In genomic region chr7:4798706-4799235, GRCh38 we compare ENCODE assay signal across 18 cellular contexts. TPM values are rescaled to one million over a fixed set of nuclear protein-coding genes. Genes with fewer than 3 reads are reported as not detected.
DNase-seq lines count a peak whose midpoint lies in the region; ATAC-seq and TF ChIP-seq lines count a peak whose summit lies in the region.
"Had no signal": no experiment of that assay in that cellular context is flagged by ENCODE, and none has a peak within 500 bp of the region (broad histone marks: within the 10 kb centered on the region; RNA-seq: fewer than 3 reads in every experiment).

No MANE protein-coding gene starts in this region.

- H3K27ac ChIP-seq in BLaER1 (peak overlapping the region; percentile 75), KMS-11 (no peak overlapping the region), gastroesophageal sphincter (no peak overlapping the region), neuronal stem cell (replicated peaks; ENCODE audit: low read length) (no peak overlapping the region)
- H3K27ac ChIP-seq: cardiac muscle cell, Peyer's patch, SJSA1, thoracic aorta had no signal

- H3K36me3 Mint-ChIP-seq in Caco-2 (ENCODE audit: insufficient read depth, unreplicated experiment) = peaks cover 27% of the 10 kb centered on the region
- H3K36me3 Mint-ChIP-seq: natural killer cell had no signal

- no peak overlapping the region for H3K4ac ChIP-seq in neuronal stem cell (ENCODE audit: low read length)

- H3K36me3 ChIP-seq in BLaER1 = peaks cover 53% of the 10 kb centered on the region
- no peaks in the 10 kb centered on the region for H3K36me3 ChIP-seq in KMS-11 (ENCODE audit: insufficient read depth)
- H3K36me3 ChIP-seq in gastroesophageal sphincter = no peaks in the 10 kb centered on the region
- peaks cover 0 to 10% of the 10 kb centered on the region in 2 donors for H3K36me3 ChIP-seq in neuronal stem cell (replicated peaks in 1 of 2; ENCODE audit: control insufficient read depth in 2 of 2, insufficient read depth in 2 of 2, low read length in 2 of 2)
- H3K36me3 ChIP-seq in Caco-2 (ENCODE audit: control insufficient read depth, insufficient read depth, low read length) = no peaks in the 10 kb centered on the region
- H3K36me3 ChIP-seq: cardiac muscle cell, Peyer's patch, SJSA1, thoracic aorta had no signal

- no peaks in the 10 kb centered on the region for H3K27me3 Mint-ChIP-seq in Caco-2 (ENCODE audit: insufficient read depth, unreplicated experiment)
- H3K27me3 Mint-ChIP-seq: activated B cell treated with CpG ODN at 0.5 μM for 24 hours had no signal

- POLR2A ChIA-PET in Caco-2 (lab: Charles Lee) = no interaction called here

- no TSS peak for BruUV-seq in Caco-2 (replicated peaks; lab: Mats Ljungman, UMichigan)

- no peak overlapping the region for H3K23ac ChIP-seq in neuronal stem cell (ENCODE audit: low read depth, low read length, poor library complexity)

- no peak for TF ChIP-seq EP300 in gastroesophageal sphincter (IDR thresholded peaks at IDR 0.05)

- H2AK5ac ChIP-seq in neuronal stem cell (ENCODE audit: low read depth, low read length) = peak overlapping the region; percentile 96

- intact Hi-C loops in Caco-2 (cut with micrococcal nuclease; ENCODE audit: unreplicated experiment) = no loop called here

- H3K27me3 ChIP-seq in BLaER1 (no peaks in the 10 kb centered on the region), KMS-11 (ENCODE audit: insufficient read depth, low read depth) (no peaks in the 10 kb centered on the region), gastroesophageal sphincter (peaks cover 9% of the 10 kb centered on the region), neuronal stem cell (ENCODE audit: control insufficient read depth in 3 of 3, insufficient read depth in 3 of 3, low read depth in 1 of 3, low read length in 3 of 3) (no peaks in the 10 kb centered on the region), Caco-2 (replicated peaks; ENCODE audit: control insufficient read depth, insufficient read depth, low read length) (no peaks in the 10 kb centered on the region)
- H3K27me3 ChIP-seq: cardiac muscle cell, Peyer's patch, SJSA1 had no signal

- CTCF ChIA-PET in Caco-2 (lab: Charles Lee) = interaction anchor here (0.6 to 1.1 kb wide), 4 partner anchors 16 to 60 kb away, joined by 3 to 7 read pairs (median 3); partner anchors contain the start of gene AP5Z1

- H3K4me3 ChIP-seq in BLaER1 (peak overlapping the region; percentile 46), KMS-11 (IDR thresholded peaks at IDR 0.05; ENCODE audit: insufficient read depth, low read depth, low read length) (no peak overlapping the region), gastroesophageal sphincter (no peak overlapping the region), neuronal stem cell (ENCODE audit: low read length in 2 of 2) (peak overlapping the region in 1 of 2 donors; percentile 25), Caco-2 (ENCODE audit: low read depth, low read length) (no peak overlapping the region)
- H3K4me3 ChIP-seq: cardiac muscle cell, Peyer's patch, SJSA1, thoracic aorta had no signal

- H4K20me1 ChIP-seq in BLaER1 = peaks cover 15% of the 10 kb centered on the region; the same call in 1 of the 2 replicates
- no peaks in the 10 kb centered on the region for H4K20me1 ChIP-seq in KMS-11 (ENCODE audit: insufficient read depth)

- H3K4me2 ChIP-seq in BLaER1 = peak overlapping the region; percentile 94
- H3K4me2 ChIP-seq in KMS-11 = no peak overlapping the region
- no peak overlapping the region for H3K4me2 ChIP-seq in neuronal stem cell (ENCODE audit: insufficient read depth, low read length, poor library complexity, severe bottlenecking)

- no peaks in the 10 kb centered on the region for H3K9me3 ChIP-seq in BLaER1
- H3K9me3 ChIP-seq in gastroesophageal sphincter = no peaks in the 10 kb centered on the region
- H3K9me3 ChIP-seq in neuronal stem cell (replicated peaks in 1 of 2; ENCODE audit: control insufficient read depth in 2 of 2, insufficient read depth in 1 of 2, low read depth in 1 of 2, low read length in 2 of 2) = no peaks in the 10 kb centered on the region
- H3K9me3 ChIP-seq in Caco-2 = no peaks in the 10 kb centered on the region
- H3K9me3 ChIP-seq: Peyer's patch, SJSA1, thoracic aorta had no signal

- no peaks in the 10 kb centered on the region for H3K79me1 ChIP-seq in neuronal stem cell (ENCODE audit: low read depth, low read length)

- no peak for TF ChIP-seq POLR2A in gastroesophageal sphincter (IDR thresholded peaks at IDR 0.05)
- no peak for TF ChIP-seq POLR2A in erythroblast (IDR thresholded peaks at IDR 0.05; ENCODE audit: low read length)

- no peaks in the 10 kb centered on the region for H3K79me2 ChIP-seq in KMS-11 (ENCODE audit: insufficient read depth, low read depth)

- H3K4me1 ChIP-seq in BLaER1 = peaks cover 93% of the 10 kb centered on the region
- no peaks in the 10 kb centered on the region for H3K4me1 ChIP-seq in KMS-11 (ENCODE audit: low read depth, poor library complexity, severe bottlenecking)
- H3K4me1 ChIP-seq in gastroesophageal sphincter = peaks cover 0 to 16% (median 5%) of the 10 kb centered on the region in 3 donors
- peaks cover 1 to 2% of the 10 kb centered on the region in 2 donors for H3K4me1 ChIP-seq in neuronal stem cell (ENCODE audit: control insufficient read depth in 2 of 2, insufficient read depth in 1 of 2, low read depth in 1 of 2, low read length in 2 of 2)
- H3K4me1 ChIP-seq in Caco-2 = peaks cover 10% of the 10 kb centered on the region
- H3K4me1 ChIP-seq: Peyer's patch, SJSA1 had no signal

- no peak overlapping the region for H2BK120ac ChIP-seq in neuronal stem cell (ENCODE audit: low read depth, low read length)

- no peak overlapping the region for H3K14ac ChIP-seq in neuronal stem cell (ENCODE audit: low read length)

- H2BK15ac ChIP-seq in neuronal stem cell (ENCODE audit: low read length) = peak overlapping the region; percentile 71

- no peak overlapping the region for H3K27ac Mint-ChIP-seq in Caco-2 (ENCODE audit: unreplicated experiment)
- H3K27ac Mint-ChIP-seq: activated B cell treated with CpG ODN at 0.5 μM for 24 hours; activated T-helper 1 cell treated with anti-CD3 and anti-CD28 coated beads, Interleukin-12 subunit alpha, Interleukin-12 subunit beta, Interleukin-2, Interleukin-4 antibody, amounts not matched to agents 30 ng/mL and 10 ng/mL and 1 ng/mL, durations not matched to agents 14 hours and 24 hours and 36 hours; mesothelial cell of epicardium; natural killer cell; T-helper 2 cell treated with Interferon-gamma antibody and Interleukin-4, amounts not matched to agents 5 μg/mL and 100 μg/mL, for 36 hours had no signal

- peak overlapping the region; percentile 53 for H2BK5ac ChIP-seq in neuronal stem cell (ENCODE audit: low read length)

- no peak overlapping the region for H2BK12ac ChIP-seq in neuronal stem cell (ENCODE audit: low read length)

- H4K91ac ChIP-seq in neuronal stem cell (ENCODE audit: low read depth, low read length, poor library complexity) = no peak overlapping the region

- DNase-seq in neuronal stem cell (ENCODE audit: low spot score) = no peak
- no peak for DNase-seq in Caco-2
- no peak for DNase-seq in erythroblast (lab: John Stamatoyannopoulos, UW)
- DNase-seq in NCI-H2107 treated with DMSO at 0.1 percent for 48 hours (lab: John Stamatoyannopoulos, UW; ENCODE audit: unreplicated experiment) = no peak
- DNase-seq: NCI-H2107, NCI-H510A had no signal

- TF ChIP-seq CTCF in KMS-11 (conservative IDR thresholded peaks at IDR 0.05; ENCODE audit: low read depth, low read length) (no peak), gastroesophageal sphincter (IDR thresholded peaks at IDR 0.05) (no peak), Caco-2 (IDR thresholded peaks at IDR 0.05; ENCODE audit: insufficient read depth in 1 of 2, low read depth in 1 of 2, low read length in 1 of 2, severe bottlenecking in 1 of 2, unreplicated experiment in 1 of 2) (no peak)

- no peak overlapping the region for H3K18ac ChIP-seq in neuronal stem cell (ENCODE audit: low read length)

- H3K4me3 Mint-ChIP-seq in Caco-2 (ENCODE audit: unreplicated experiment) = no peak overlapping the region
- H3K4me3 Mint-ChIP-seq: activated B cell treated with CpG ODN at 0.5 μM for 24 hours; activated T-helper 1 cell treated with anti-CD3 and anti-CD28 coated beads, Interleukin-12 subunit alpha, Interleukin-12 subunit beta, Interleukin-2, Interleukin-4 antibody, amounts not matched to agents 30 ng/mL and 10 ng/mL and 1 ng/mL, durations not matched to agents 14 hours and 24 hours and 36 hours; mesothelial cell of epicardium; natural killer cell; T-helper 2 cell treated with Interferon-gamma antibody and Interleukin-4, amounts not matched to agents 5 μg/mL and 100 μg/mL, for 36 hours had no signal

- peak; percentile 11 for ATAC-seq in gastroesophageal sphincter

- no peaks in the 10 kb centered on the region for H3K9me3 Mint-ChIP-seq in Caco-2 (ENCODE audit: unreplicated experiment)
- H3K9me3 Mint-ChIP-seq: activated B cell treated with CpG ODN at 0.5 μM for 24 hours; activated T-helper 1 cell treated with anti-CD3 and anti-CD28 coated beads, Interleukin-12 subunit alpha, Interleukin-12 subunit beta, Interleukin-2, Interleukin-4 antibody, amounts not matched to agents 30 ng/mL and 10 ng/mL and 1 ng/mL, durations not matched to agents 14 hours and 24 hours and 36 hours; mesothelial cell of epicardium; natural killer cell; T-helper 2 cell treated with Interferon-gamma antibody and Interleukin-4, amounts not matched to agents 5 μg/mL and 100 μg/mL, for 36 hours had no signal

- H2AFZ ChIP-seq in KMS-11 (ENCODE audit: low read depth) (peak overlapping the region; percentile 16; the same call in 1 of the 2 replicates), neuronal stem cell (ENCODE audit: low read length) (no peak overlapping the region)

- no peak overlapping the region for H4K8ac ChIP-seq in neuronal stem cell (ENCODE audit: low read depth, low read length)

- WGBS in gastroesophageal sphincter (ENCODE audit: low coverage in 1 of 2), 2 donors = 73 to 84% methylated on average over 3 to 8 of the region's 15 CpGs
- WGBS in neuronal stem cell (ENCODE audit: extremely low coverage in 2 of 2, insufficient read length in 2 of 2, insufficient replicate concordance in 1 of 2), 2 donors = no CpG with 5 or more reads among the region's 15 CpGs

- peak overlapping the region; percentile 66 for H3K9ac ChIP-seq in BLaER1
- no peak overlapping the region for H3K9ac ChIP-seq in KMS-11
- peak overlapping the region; percentile 44 for H3K9ac ChIP-seq in neuronal stem cell (ENCODE audit: low read depth, low read length, poor library complexity)

- peaks cover 9% of the 10 kb centered on the region for H3K4me1 Mint-ChIP-seq in Caco-2 (ENCODE audit: low read depth, unreplicated experiment)
- H3K4me1 Mint-ChIP-seq: activated B cell treated with CpG ODN at 0.5 μM for 24 hours, mesothelial cell of epicardium had no signal

RNA-seq across cellular contexts. Expression of gene AP5Z1, which starts 23.3 kb away (rescaled TPM):
- total RNA-seq in gastroesophageal sphincter = 10 to 100 TPM; 13.0 to 33.9 (median 26.8) TPM
- 6.0 TPM for polyA plus RNA-seq in neuronal stem cell (2013, experiment 1 of 2)
- 6.1 TPM for polyA plus RNA-seq in neuronal stem cell (2013, experiment 2 of 2)
- 64.7 and 66.8 TPM in 2 replicates for total RNA-seq in Caco-2 (2022)
